Comparison of ENCODE assay signal across 14 cellular contexts in the genomic region with DNA sequence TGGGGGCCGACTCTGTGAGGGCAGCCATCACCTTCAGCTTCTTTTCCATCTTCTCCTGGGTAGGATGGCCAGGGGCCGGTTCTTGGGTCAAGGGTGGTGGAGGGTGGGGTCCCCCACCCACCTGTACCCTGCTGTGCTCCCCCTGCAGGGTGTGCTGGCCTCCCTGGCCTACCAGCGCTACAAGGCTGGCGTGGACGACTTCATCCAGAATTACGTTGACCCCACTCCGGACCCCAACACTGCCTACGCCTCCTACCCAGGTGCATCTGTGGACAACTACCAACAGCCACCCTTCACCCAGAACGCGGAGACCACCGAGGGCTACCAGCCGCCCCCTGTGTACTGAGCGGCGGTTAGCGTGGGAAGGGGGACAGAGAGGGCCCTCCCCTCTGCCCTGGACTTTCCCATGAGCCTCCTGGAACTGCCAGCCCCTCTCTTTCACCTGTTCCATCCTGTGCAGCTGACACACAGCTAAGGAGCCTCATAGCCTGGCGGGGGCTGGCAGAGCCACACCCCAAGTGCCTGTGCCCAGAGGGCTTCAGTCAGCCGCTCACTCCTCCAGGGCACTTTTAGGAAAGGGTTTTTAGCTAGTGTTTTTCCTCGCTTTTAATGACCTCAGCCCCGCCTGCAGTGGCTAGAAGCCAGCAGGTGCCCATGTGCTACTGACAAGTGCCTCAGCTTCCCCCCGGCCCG. TPM values are rescaled to one million over a fixed set of nuclear protein-coding genes. Genes with fewer than 3 reads are reported as not detected.
DNase-seq lines count a peak whose midpoint lies in the region; ATAC-seq and TF ChIP-seq lines count a peak whose summit lies in the region.
"Not testable (repeated sequence)": the region's sequence is repeated elsewhere in the genome, so short reads cannot be mapped to it uniquely, and the experiment has no call there.
"Had no signal": no experiment of that assay in that cellular context is flagged by ENCODE, and none has a peak within 500 bp of the region (broad histone marks: within the 10 kb centered on the region; RNA-seq: fewer than 3 reads in every experiment).

No MANE protein-coding gene starts in this region.

- H3K4me3 Mint-ChIP-seq in T-helper 2 cell treated with Interferon-gamma antibody and Interleukin-4, amounts not matched to agents 5 μg/mL and 100 μg/mL, for 36 hours = peak overlapping the region; percentile 15
- H3K4me3 Mint-ChIP-seq in activated naive CD8-positive, alpha-beta T cell = not testable (repeated sequence)
- peak overlapping the region; percentile 63 to 92 (median 87) for H3K4me3 Mint-ChIP-seq in naive B cell
- peak overlapping the region; percentile 88 for H3K4me3 Mint-ChIP-seq in stimulated activated memory B cell treated with anti-CD40 and anti-IgM and Interleukin-4, amounts not matched to agents 10 μg/mL and 1 μg/mL and 100 μg/mL, for 72 hours

- not testable (repeated sequence) for ATAC-seq in naive B cell (ENCODE audit: low read depth in 2 of 2)
- peak; percentile 1 for ATAC-seq in stimulated activated memory B cell treated with anti-CD40 and anti-IgM and Interleukin-4, amounts not matched to agents 10 μg/mL and 1 μg/mL and 100 μg/mL, for 72 hours

- 77% methylated on average over 15 of the region's 21 CpGs for WGBS in esophagus muscularis mucosa

- H3K9me3 ChIP-seq in esophagus muscularis mucosa = not testable (repeated sequence)

- H3K36me3 ChIP-seq in esophagus muscularis mucosa = peaks cover 0 to 29% (median 22%) of the 10 kb centered on the region in 4 donors

- intact Hi-C loops in esophagus muscularis mucosa (cut with DNase I) = loop anchor here (5.0 kb wide), 2 partner anchors 59 to 186 kb away; no protein-coding TSS in a partner anchor

- H3K36me3 Mint-ChIP-seq in T-helper 2 cell treated with Interferon-gamma antibody and Interleukin-4, amounts not matched to agents 5 μg/mL and 100 μg/mL, for 36 hours (ENCODE audit: low read depth) = peaks cover 33% of the 10 kb centered on the region
- H3K36me3 Mint-ChIP-seq in activated naive CD8-positive, alpha-beta T cell = not testable (repeated sequence)
- peaks cover 0 to 12% of the 10 kb centered on the region in 2 donors for H3K36me3 Mint-ChIP-seq in naive B cell
- peaks cover 73% of the 10 kb centered on the region for H3K36me3 Mint-ChIP-seq in stimulated activated memory B cell treated with anti-CD40 and anti-IgM and Interleukin-4, amounts not matched to agents 10 μg/mL and 1 μg/mL and 100 μg/mL, for 72 hours

- H3K27me3 ChIP-seq in esophagus muscularis mucosa = not testable (repeated sequence)

- not testable (repeated sequence) for DNase-seq in GM12864 (ENCODE audit: low read depth); T-helper 2 cell treated with Interferon-gamma antibody and Interleukin-4, amounts not matched to agents 5 μg/mL and 100 μg/mL, for 36 hours (ENCODE audit: low spot score); esophagus muscularis mucosa (ENCODE audit: extremely low spot score); naive B cell
- peak; percentile 12 for DNase-seq in NCI-H226

- H3K4me1 Mint-ChIP-seq in T-helper 2 cell treated with Interferon-gamma antibody and Interleukin-4, amounts not matched to agents 5 μg/mL and 100 μg/mL, for 36 hours (ENCODE audit: low read depth) = peaks cover 39% of the 10 kb centered on the region
- H3K4me1 Mint-ChIP-seq in activated naive CD8-positive, alpha-beta T cell (ENCODE audit: low read depth) = peaks cover 48% of the 10 kb centered on the region
- H3K4me1 Mint-ChIP-seq in naive B cell = peaks cover 66 to 80% (median 75%) of the 10 kb centered on the region in 3 donors
- peaks cover 79% of the 10 kb centered on the region for H3K4me1 Mint-ChIP-seq in stimulated activated memory B cell treated with anti-CD40 and anti-IgM and Interleukin-4, amounts not matched to agents 10 μg/mL and 1 μg/mL and 100 μg/mL, for 72 hours

- not testable (repeated sequence) for TF ChIP-seq EP300 in esophagus muscularis mucosa (IDR thresholded peaks at IDR 0.05)

- H3K4me3 ChIP-seq in GM12864 (ENCODE audit: low read depth, low read length) (peak overlapping the region; percentile 70), esophagus muscularis mucosa (peak overlapping the region in 3 of 4 donors; percentile 9 to 24 (median 19))

- not testable (repeated sequence) for TF ChIP-seq POLR2A in esophagus muscularis mucosa (IDR thresholded peaks at IDR 0.05; ENCODE audit: low read depth)

- H3K27me3 Mint-ChIP-seq in T-helper 2 cell treated with Interferon-gamma antibody and Interleukin-4, amounts not matched to agents 5 μg/mL and 100 μg/mL, for 36 hours (ENCODE audit: low read depth); activated naive CD8-positive, alpha-beta T cell; naive B cell; stimulated activated memory B cell treated with anti-CD40 and anti-IgM and Interleukin-4, amounts not matched to agents 10 μg/mL and 1 μg/mL and 100 μg/mL, for 72 hours: not testable (repeated sequence)

- peaks cover 77 to 86% (median 85%) of the 10 kb centered on the region in 4 donors for H3K4me1 ChIP-seq in esophagus muscularis mucosa

- H3K27ac ChIP-seq in 22Rv1 (peak overlapping the region; percentile 98), esophagus muscularis mucosa (replicated peaks in 1 of 4) (peak overlapping the region; percentile 83 to 98 (median 90))

- not testable (repeated sequence) for TF ChIP-seq CTCF in 22Rv1 (IDR thresholded peaks at IDR 0.05); GM12864 (IDR thresholded peaks at IDR 0.05; ENCODE audit: low read depth, low read length, missing control alignments); esophagus muscularis mucosa (IDR thresholded peaks at IDR 0.05)

- not testable (repeated sequence) for H3K9me3 Mint-ChIP-seq in T-helper 2 cell treated with Interferon-gamma antibody and Interleukin-4, amounts not matched to agents 5 μg/mL and 100 μg/mL, for 36 hours; activated naive CD8-positive, alpha-beta T cell (ENCODE audit: low read depth); naive B cell; stimulated activated memory B cell treated with anti-CD40 and anti-IgM and Interleukin-4, amounts not matched to agents 10 μg/mL and 1 μg/mL and 100 μg/mL, for 72 hours

- peak overlapping the region; percentile 20 for H3K27ac Mint-ChIP-seq in T-helper 2 cell treated with Interferon-gamma antibody and Interleukin-4, amounts not matched to agents 5 μg/mL and 100 μg/mL, for 36 hours
- H3K27ac Mint-ChIP-seq in activated naive CD8-positive, alpha-beta T cell = peak overlapping the region; percentile 16
- H3K27ac Mint-ChIP-seq in naive B cell = peak overlapping the region; percentile 90 to 99 (median 96)
- H3K27ac Mint-ChIP-seq in stimulated activated memory B cell treated with anti-CD40 and anti-IgM and Interleukin-4, amounts not matched to agents 10 μg/mL and 1 μg/mL and 100 μg/mL, for 72 hours = peak overlapping the region; percentile 98

RNA-seq across cellular contexts. Expression of gene SYNGR2, which starts 3.4 kb away (rescaled TPM):
- total RNA-seq in esophagus muscularis mucosa = 100 to 1,000 TPM in 2 of 4 donors, 10 to 100 TPM in 2; 63.1 to 164 (median 124) TPM
- polyA plus RNA-seq in naive B cell (ENCODE audit: low read depth in 6 of 6) = 100 to 1,000 TPM; 490 to 908 (median 562) TPM

RNA-seq across cellular contexts. Expression of gene TK1, which starts 15.1 kb away (rescaled TPM):
- 10 to 100 TPM in 2 of 4 donors, 1 to 10 TPM in 2; 7.9 to 22.1 (median 14.5) TPM for total RNA-seq in esophagus muscularis mucosa
- 1 to 10 TPM in 5 of 6 donors, under 1 TPM in 1; 0.91 to 3.5 (median 2.1) TPM for polyA plus RNA-seq in naive B cell (ENCODE audit: low read depth in 6 of 6)

RNA-seq across cellular contexts. Expression of gene AFMID, which starts 15.4 kb away (rescaled TPM):
- 10 to 100 TPM; 15.7 to 44.3 (median 25.4) TPM for total RNA-seq in esophagus muscularis mucosa
- 1 to 10 TPM in 4 of 6 donors, under 1 TPM in 1, not detected in 1; 0.53 to 4.6 (median 2.1) TPM for polyA plus RNA-seq in naive B cell (ENCODE audit: low read depth in 6 of 6)

RNA-seq across cellular contexts. Expression of gene C17orf99, which starts 25.6 kb away (rescaled TPM):
- total RNA-seq in esophagus muscularis mucosa = not detected
- under 1 TPM in 1 of 6 donors, not detected in 5; 0.42 TPM for polyA plus RNA-seq in naive B cell (ENCODE audit: low read depth in 6 of 6)
- total RNA-seq: activated CD4-positive, alpha-beta T cell treated with anti-CD3 and anti-CD28 coated beads, Interleukin-2, amount 10 ng/mL, durations not matched to agents 7 days and 5 days; astrocyte; left colon; right lobe of liver; Right ventricle myocardium superior had no signal
- polyA plus RNA-seq: neural cell had no signal

RNA-seq across cellular contexts. Expression of gene TMC8, which starts 41.2 kb away (rescaled TPM):
- total RNA-seq in esophagus muscularis mucosa = 1 to 10 TPM; 1.3 to 5.3 (median 2.3) TPM
- polyA plus RNA-seq in naive B cell (ENCODE audit: low read depth in 6 of 6) = 100 to 1,000 TPM in 1 of 6 donors, 10 to 100 TPM in 5; 26.2 to 103 (median 55.2) TPM

Comparison
In these comparisons a context has a peak if more than half of its experiments do, and no peak if none do; other contexts are left out.
1. H3K27ac Mint-ChIP-seq: peak in every context shown above with its lines; median percentile 98 in stimulated activated memory B cell treated with anti-CD40 and anti-IgM and Interleukin-4, amounts not matched to agents 10 μg/mL and 1 μg/mL and 100 μg/mL, for 72 hours; 96 in naive B cell; 20 in T-helper 2 cell treated with Interferon-gamma antibody and Interleukin-4, amounts not matched to agents 5 μg/mL and 100 μg/mL, for 36 hours; 16 in activated naive CD8-positive, alpha-beta T cell.